9 cellular contexts compared by ENCODE assay signal in genomic region chr13:48892311-48892710, GRCh38.
A peak's percentile ranks its signal among the peaks of the same experiment; 100 is the strongest.
DNase-seq lines count a peak whose midpoint lies in the region; ATAC-seq, FAIRE-seq and TF ChIP-seq lines count a peak whose summit lies in the region.
"Had no signal": no experiment of that assay in that cellular context is flagged by ENCODE, and none has a peak within 500 bp of the region (broad histone marks: within the 10 kb centered on the region; RNA-seq: fewer than 3 reads in every experiment).

No MANE protein-coding gene starts in this region.

- TF ChIP-seq CTCF in AG04449 (IDR thresholded peaks at IDR 0.05; ENCODE audit: insufficient read depth, low read length, missing control alignments) (no peak), cardiac fibroblast (IDR thresholded peaks at IDR 0.05; ENCODE audit: low read depth, low read length) (no peak)

- FAIRE-seq in GM19239 (lab: Jason Lieb, UNC), result peak; percentile 21
- FAIRE-seq: GM18507 had no signal

- DNase-seq in AG04449 (ENCODE audit: low read depth, low spot score), result peak; percentile 53
- DNase-seq in GM19239 (ENCODE audit: insufficient read length, low spot score), result no peak
- peak; percentile 67 to 97 for DNase-seq in cardiac fibroblast (ENCODE audit: low read depth in 2 of 2)
- DNase-seq in stimulated activated naive CD8-positive, alpha-beta T cell treated with anti-CD3 and anti-CD28 coated beads, Interleukin-15, Interleukin-2, amounts not matched to agents 100 U/mL and 50 U/mL, for 24 hours, result no peak
- DNase-seq in NCI-H69 (lab: John Stamatoyannopoulos, UW), result no peak
- no peak for DNase-seq in effector CD8-positive, alpha-beta T cell (lab: John Stamatoyannopoulos, UW)
- no peak for DNase-seq in GOT3 (lab: John Stamatoyannopoulos, UW)

- POLR2A ChIA-PET in AG04449 (lab: Yijun Ruan, JAX), result no interaction called here

- CTCF ChIA-PET in AG04449 (lab: Yijun Ruan, JAX), result no interaction called here

- ATAC-seq in HG03558 (IDR thresholded peaks at IDR 0.05; ENCODE audit: extremely low read depth, unreplicated experiment), result peak; percentile 93
- peak; percentile 97 for ATAC-seq in stimulated activated naive CD8-positive, alpha-beta T cell treated with anti-CD3 and anti-CD28 coated beads, Interleukin-15, Interleukin-2, amounts not matched to agents 100 U/mL and 50 U/mL, for 24 hours

- no peak overlapping the region for H3K4me3 ChIP-seq in AG04449 (ENCODE audit: low read depth, low read length)
- H3K4me3 ChIP-seq in cardiac fibroblast (replicated peaks in 1 of 2; ENCODE audit: low read depth in 2 of 2, low read length in 2 of 2), result no peak overlapping the region

Comparison
In these comparisons a context has a peak if more than half of its experiments do, and no peak if none do; other contexts are left out.
1. DNase-seq: peak in AG04449 (single experiment) and cardiac fibroblast (2 of 2); none in GM19239 (single experiment), stimulated activated naive CD8-positive, alpha-beta T cell treated with anti-CD3 and anti-CD28 coated beads, Interleukin-15, Interleukin-2, amounts not matched to agents 100 U/mL and 50 U/mL, for 24 hours (single experiment), NCI-H69 (single experiment), effector CD8-positive, alpha-beta T cell (single experiment) and GOT3 (single experiment).